In genomic region chr11:130103296-130103814, GRCh38 we compare ENCODE assay signal across 1 cellular context.
A peak's percentile ranks its signal among the peaks of the same experiment; 100 is the strongest.
TF ChIP-seq lines count a peak whose summit lies in the region.

No MANE protein-coding gene starts in this region.

TF ChIP-seq in SK-N-SH, 30 proteins besides CTCF, POLR2A, EP300 and RAD21 (continued from another document):
- TF ChIP-seq RXRA (IDR thresholded peaks at IDR 0.05; ENCODE audit: borderline replicate concordance, low read depth) (peak; percentile 98), FOXM1 (IDR thresholded peaks at IDR 0.05; ENCODE audit: low read depth) (peak; percentile 89), GABPA (IDR thresholded peaks at IDR 0.05; ENCODE audit: low read depth) (peak; percentile 39; the same call in 1 of the 2 replicates), PBX3 (IDR thresholded peaks at IDR 0.05) (peak; percentile 97), FOXJ3 (CRISPR knock-in tag; IDR thresholded peaks at IDR 0.05) (no peak), REST (IDR thresholded peaks at IDR 0.05; ENCODE audit: low read depth, low read length) (peak; percentile 55; the same call in 1 of the 2 replicates), RCOR1 (IDR thresholded peaks at IDR 0.05; ENCODE audit: low read length) (peak; percentile 30; the same call in 1 of the 2 replicates), SMC3 (IDR thresholded peaks at IDR 0.05; ENCODE audit: low read depth, low read length) (no peak), ZBTB33 (IDR thresholded peaks at IDR 0.05; ENCODE audit: borderline replicate concordance, low read depth) (peak; percentile 89)
